Comparison of ENCODE assay signal across 8 cellular contexts in the genomic region with DNA sequence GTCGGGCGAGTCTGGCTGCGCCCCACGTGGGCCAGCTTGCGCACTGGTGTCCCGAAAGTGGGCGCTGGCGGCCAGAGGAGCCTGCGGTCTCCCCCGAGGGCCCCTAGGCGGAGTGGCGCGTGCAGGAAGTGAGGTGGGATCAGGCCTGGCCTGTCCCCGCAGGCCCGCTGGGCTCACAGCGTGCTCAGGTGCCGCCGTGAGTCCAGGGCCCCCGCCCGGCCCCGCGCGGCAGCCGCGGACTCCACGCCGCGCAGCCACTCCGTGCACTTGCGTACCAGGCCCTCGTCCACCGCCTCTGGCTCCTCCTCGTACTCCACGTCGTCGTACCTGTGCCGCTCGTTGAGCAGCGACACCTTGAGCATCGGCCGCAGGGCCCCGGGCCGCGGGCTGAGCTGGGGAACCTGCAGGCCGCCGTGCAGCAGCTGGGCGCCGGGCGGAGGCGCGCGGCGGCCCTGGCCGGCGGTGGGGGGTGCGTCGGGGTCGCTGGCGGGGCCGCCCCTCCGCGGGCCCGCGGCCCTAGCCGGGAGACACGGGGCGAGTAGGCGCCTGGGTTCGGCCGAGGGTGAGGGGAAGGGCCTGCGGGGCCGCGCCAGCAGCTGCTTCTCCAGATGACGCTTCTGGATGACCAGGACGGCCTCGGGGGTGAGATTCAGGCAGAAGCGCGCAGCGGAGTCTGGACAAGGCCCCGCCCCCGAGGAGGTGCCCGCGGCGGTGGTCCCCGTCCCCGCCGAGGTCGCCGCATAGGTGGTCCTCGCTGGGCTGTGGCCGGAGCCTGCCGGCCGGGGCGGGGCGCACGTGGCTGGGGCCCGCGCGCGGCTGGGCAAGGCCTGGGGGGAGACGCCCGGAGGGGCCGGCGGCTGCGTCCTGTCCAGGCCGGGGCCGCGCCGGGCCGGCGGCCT. TPM values are rescaled to one million over a fixed set of nuclear protein-coding genes. Genes with fewer than 3 reads are reported as not detected.
DNase-seq lines count a peak whose midpoint lies in the region; ATAC-seq and TF ChIP-seq lines count a peak whose summit lies in the region.

No MANE protein-coding gene starts in this region.

- H3K27ac ChIP-seq in CD8-positive, alpha-beta T cell (ENCODE audit: low read depth, low read length), result no peak overlapping the region
- H3K27ac ChIP-seq in lower lobe of right lung (no peak overlapping the region), upper lobe of left lung (no peak overlapping the region)

- no peak overlapping the region for H3K4me3 ChIP-seq in CD8-positive, alpha-beta T cell (ENCODE audit: low read depth, low read length)
- H3K4me3 ChIP-seq in lower lobe of right lung (peak overlapping the region; percentile 48), upper lobe of left lung (peak overlapping the region; percentile 16 to 53 (median 45))

- H3K27me3 ChIP-seq in CD8-positive, alpha-beta T cell (ENCODE audit: insufficient read depth, low read length), result peaks cover 20% of the 10 kb centered on the region
- H3K27me3 ChIP-seq in lower lobe of right lung (ENCODE audit: low read depth) (peaks cover 47% of the 10 kb centered on the region), upper lobe of left lung (peaks cover 0 to 34% (median 14%) of the 10 kb centered on the region in 4 donors)

- POLR2A ChIA-PET in CD8-positive, alpha-beta T cell (lab: Charles Lee), result no interaction called here

- TF ChIP-seq POLR2A in GM19099 (IDR thresholded peaks at IDR 0.05; ENCODE audit: extremely low read depth, insufficient read length, low read depth) (peak; percentile 33), upper lobe of left lung (IDR thresholded peaks at IDR 0.05) (no peak)

- H3K27ac Mint-ChIP-seq in CD8-positive, alpha-beta T cell, result no peak overlapping the region

- peaks cover 5% of the 10 kb centered on the region for H3K4me1 ChIP-seq in CD8-positive, alpha-beta T cell (ENCODE audit: insufficient read depth, low read length)
- H3K4me1 ChIP-seq in lower lobe of right lung (peaks cover 18% of the 10 kb centered on the region), upper lobe of left lung (peaks cover 15 to 24% (median 20%) of the 10 kb centered on the region in 4 donors)

- H3K9me3 ChIP-seq in CD8-positive, alpha-beta T cell (ENCODE audit: low read length), result no peaks in the 10 kb centered on the region
- H3K9me3 ChIP-seq in lower lobe of right lung (no peaks in the 10 kb centered on the region), upper lobe of left lung (no peaks in the 10 kb centered on the region)

- peak; percentile 70 for ATAC-seq in CD8-positive, alpha-beta T cell
- ATAC-seq in HG03442 (IDR thresholded peaks at IDR 0.05; ENCODE audit: unreplicated experiment) (peak; percentile 30), lower lobe of right lung (peak; percentile 24 to 46), upper lobe of left lung (ENCODE audit: low FRiP score in 2 of 2) (peak in 1 of 2 donors; percentile 48)

- no peaks in the 10 kb centered on the region for H3K9me3 Mint-ChIP-seq in CD8-positive, alpha-beta T cell

- CTCF ChIA-PET in CD8-positive, alpha-beta T cell (lab: Charles Lee), result interaction anchor here (7.7 kb wide), 1 partner anchor 92 kb away, joined by 83 read pairs; no protein-coding TSS in a partner anchor

- no peaks in the 10 kb centered on the region for H3K4me1 Mint-ChIP-seq in CD8-positive, alpha-beta T cell (ENCODE audit: low read depth)

- DNase-seq in CD8-positive, alpha-beta T cell, result no peak
- peak; percentile 46 for DNase-seq in astrocyte of the hippocampus (ENCODE audit: low read depth, low spot score)
- no peak for DNase-seq in lower lobe of right lung
- DNase-seq in upper lobe of left lung, result peak in 1 of 2 donors; percentile 86
- no peak for DNase-seq in RKO (ENCODE audit: low spot score)
- no peak for DNase-seq in amniotic stem cell (lab: John Stamatoyannopoulos, UW)

- intact Hi-C loops in CD8-positive, alpha-beta T cell (cut with DNase I, micrococcal nuclease), result no loop called here
- intact Hi-C loops in lower lobe of right lung (cut with DNase I), result no loop called here

- no peaks in the 10 kb centered on the region for H3K36me3 ChIP-seq in CD8-positive, alpha-beta T cell (ENCODE audit: insufficient read depth, low read length)
- no peaks in the 10 kb centered on the region for H3K36me3 ChIP-seq in lower lobe of right lung
- H3K36me3 ChIP-seq in upper lobe of left lung, result no peaks in the 10 kb centered on the region

- H3K36me3 Mint-ChIP-seq in CD8-positive, alpha-beta T cell, result no peaks in the 10 kb centered on the region

- 2 to 8% methylated on average over 10 to 32 of the region's 111 CpGs for WGBS in upper lobe of left lung, 2 donors

- H3K4me3 Mint-ChIP-seq in CD8-positive, alpha-beta T cell, result peak overlapping the region; percentile 58

- peaks cover 43% of the 10 kb centered on the region for H3K27me3 Mint-ChIP-seq in CD8-positive, alpha-beta T cell (ENCODE audit: low read depth)

- TF ChIP-seq EP300 in upper lobe of left lung (IDR thresholded peaks at IDR 0.05), result no peak

- no peak for TF ChIP-seq CTCF in CD8-positive, alpha-beta T cell (IDR thresholded peaks at IDR 0.05)
- TF ChIP-seq CTCF in lower lobe of right lung (IDR thresholded peaks at IDR 0.05) (no peak), upper lobe of left lung (IDR thresholded peaks at IDR 0.05) (peak in 1 of 6 experiments; percentile 15)

RNA-seq across cellular contexts. Expression of gene PRR18, which starts 0.9 kb away (rescaled TPM):
- not detected for total RNA-seq in CD8-positive, alpha-beta T cell
- total RNA-seq in lower lobe of right lung (0.59 TPM), upper lobe of left lung (1 to 10 TPM in 1 of 6 donors, under 1 TPM in 3, not detected in 2; 0.15 to 2.1 (median 0.50) TPM)

RNA-seq across cellular contexts. Expression of gene SFT2D1, which starts 35.0 kb away (rescaled TPM):
- 1 to 10 TPM; 7.3 to 7.7 TPM for total RNA-seq in CD8-positive, alpha-beta T cell
- total RNA-seq in lower lobe of right lung (52.8 TPM), upper lobe of left lung (10 to 100 TPM in 5 of 6 donors, 1 to 10 TPM in 1; 8.4 to 56.5 (median 44.9) TPM)
